ENCODE assay signal across 20 cellular contexts in genomic region chr22:45781941-45782340, GRCh38.
"Had no signal": no experiment of that assay in that cellular context is flagged by ENCODE, and none has a peak within 500 bp of the region (broad histone marks: within the 10 kb centered on the region; RNA-seq: fewer than 3 reads in every experiment).

No MANE protein-coding gene starts in this region.

- H3K4me3 Mint-ChIP-seq: effector memory CD8-positive, alpha-beta T cell; nephron; T-cell had no signal

- H3K4me3 ChIP-seq: breast epithelium, gastroesophageal sphincter, left ventricle myocardium inferior, psoas muscle, right lobe of liver, stomach, testis, upper lobe of left lung had no signal

- ATAC-seq: effector memory CD8-positive, alpha-beta T cell; gastroesophageal sphincter; psoas muscle; right lobe of liver; T-cell had no signal

- H3K9me3 Mint-ChIP-seq: effector memory CD8-positive, alpha-beta T cell; nephron; T-cell had no signal

- H3K4me1 ChIP-seq: breast epithelium, testis had no signal

- DNase-seq: activated naive CD4-positive, alpha-beta T cell treated with Interleukin-2 at 50 U/mL for 16 hours; anterior cingulate cortex; dermis blood vessel endothelial cell; effector memory CD8-positive, alpha-beta T cell; islet precursor cell; left ventricle myocardium inferior; mesendoderm; occipital lobe; psoas muscle; right lobe of liver; stimulated activated CD4-positive, alpha-beta T cell treated with anti-CD3 and anti-CD28 coated beads, Interleukin-1b, Interleukin-23, amount 100 ng/mL, for 48 hours; stomach; T-cell; T-helper 9 cell; testis; upper lobe of left lung had no signal

- H3K27me3 Mint-ChIP-seq: effector memory CD8-positive, alpha-beta T cell; T-cell had no signal

- H3K36me3 ChIP-seq: breast epithelium, gastroesophageal sphincter, left ventricle myocardium inferior, right lobe of liver, upper lobe of left lung had no signal

- H3K27ac ChIP-seq: breast epithelium, epithelial cell of prostate, gastroesophageal sphincter, left ventricle myocardium inferior, psoas muscle, right lobe of liver, stomach, testis, upper lobe of left lung had no signal

- H3K27ac Mint-ChIP-seq: effector memory CD8-positive, alpha-beta T cell; T-cell had no signal

- H3K27me3 ChIP-seq: breast epithelium, gastroesophageal sphincter, right lobe of liver, stomach, testis, upper lobe of left lung had no signal

- H3K9me3 ChIP-seq: breast epithelium, gastroesophageal sphincter, left ventricle myocardium inferior, psoas muscle, right lobe of liver, stomach, testis, upper lobe of left lung had no signal
